Comparison of ENCODE assay signal across 36 cellular contexts in the genomic region with DNA sequence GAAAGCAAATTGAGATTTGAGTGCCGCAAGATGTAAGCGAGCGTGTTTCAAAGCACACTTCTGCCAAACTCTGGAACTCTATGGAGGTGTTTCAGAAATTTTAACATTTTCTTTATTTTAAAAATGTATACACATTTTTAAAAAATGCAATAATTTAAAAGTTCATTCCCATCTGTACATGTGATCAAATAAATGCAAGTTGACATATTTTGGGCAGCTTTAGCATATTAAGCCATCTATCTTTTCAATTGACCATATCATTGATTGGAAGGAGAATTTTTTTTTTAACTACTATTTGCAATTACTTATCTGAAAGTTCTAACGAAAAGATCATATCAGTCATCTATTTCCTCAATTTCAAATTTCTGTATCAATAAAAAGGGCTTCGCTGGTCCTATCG.
"Had no signal": no experiment of that assay in that cellular context is flagged by ENCODE, and none has a peak within 500 bp of the region (broad histone marks: within the 10 kb centered on the region; RNA-seq: fewer than 3 reads in every experiment).

No MANE protein-coding gene starts in this region.

- H3K4me1 ChIP-seq: adrenal gland had no signal

- H3K27me3 Mint-ChIP-seq: activated B cell treated with CpG ODN at 0.5 μM for 24 hours; activated CD4-positive, alpha-beta memory T cell treated with anti-CD3 and anti-CD28 coated beads for 36 hours; activated CD8-positive, alpha-beta T cell treated with anti-CD3 and anti-CD28 coated beads for 36 hours had no signal

- H3K27ac Mint-ChIP-seq: activated B cell treated with CpG ODN at 0.5 μM for 24 hours; activated CD4-positive, alpha-beta memory T cell treated with anti-CD3 and anti-CD28 coated beads for 36 hours; activated CD4-positive, alpha-beta T cell treated with anti-CD3 and anti-CD28 coated beads, Interleukin-2, amount 10 ng/mL, durations not matched to agents 24 days and 14 days; activated CD8-positive, alpha-beta T cell treated with anti-CD3 and anti-CD28 coated beads for 36 hours; activated naive CD4-positive, alpha-beta T cell treated with anti-CD3 and anti-CD28 coated beads for 36 hours; activated naive CD4-positive, alpha-beta T cell treated with anti-CD3 and anti-CD28 coated beads, Interleukin-2, amount 50 U/mL, for 72 hours; activated naive CD8-positive, alpha-beta T cell treated with anti-CD3 and anti-CD28 coated beads for 36 hours; activated T-cell treated with anti-CD3 and anti-CD28 coated beads, Interleukin-2, amount 50 U/mL, for 72 hours; activated T-helper 1 cell treated with anti-CD3 and anti-CD28 coated beads, Interleukin-12 subunit alpha, Interleukin-12 subunit beta, Interleukin-2, Interleukin-4 antibody, amounts not matched to agents 30 ng/mL and 10 ng/mL and 1 ng/mL, durations not matched to agents 14 hours and 24 hours and 36 hours; activated T-helper 17 cell treated with anti-CD3 and anti-CD28 coated beads, Interleukin-2, amount 50 U/mL, for 72 hours; T-helper 1 cell treated with Interleukin-12 subunit alpha and Interleukin-12 subunit beta and Interleukin-4 antibody, amounts not matched to agents 30 μg/mL and 1 μg/mL, for 36 hours; T-helper 2 cell treated with Interferon-gamma antibody and Interleukin-4, amounts not matched to agents 5 μg/mL and 100 μg/mL, for 36 hours had no signal

- ATAC-seq: activated CD8-positive, alpha-beta T cell treated with anti-CD3 and anti-CD28 coated beads for 36 hours; activated naive CD4-positive, alpha-beta T cell treated with anti-CD3 and anti-CD28 coated beads, Interleukin-2, amount 50 U/mL, for 72 hours; activated T-cell treated with anti-CD3 and anti-CD28 coated beads, Interleukin-2, amount 50 U/mL, for 4 hours; activated T-cell treated with anti-CD3 and anti-CD28 coated beads, Interleukin-2, amount 50 U/mL, for 72 hours; activated T-helper 17 cell treated with anti-CD3 and anti-CD28 coated beads, Interleukin-2, amount 50 U/mL, for 72 hours had no signal

- H3K4me3 ChIP-seq: adrenal gland, cardiac muscle cell had no signal

- H3K9me3 ChIP-seq: adrenal gland, ascending aorta had no signal

- DNase-seq: activated B cell treated with CpG ODN at 0.5 μM for 24 hours; activated CD4-positive, alpha-beta memory T cell treated with anti-CD3 and anti-CD28 coated beads for 36 hours; activated CD4-positive, alpha-beta T cell treated with anti-CD3 and anti-CD28 coated beads for 4 hours; activated CD4-positive, alpha-beta T cell treated with anti-CD3 and anti-CD28 coated beads, Interleukin-2, amount 10 ng/mL, durations not matched to agents 24 days and 14 days; activated CD4-positive, alpha-beta T cell treated with anti-CD3 and anti-CD28 coated beads, Interleukin-2, amount 50 U/mL, for 1 hour; activated CD4-positive, alpha-beta T cell treated with anti-CD3 and anti-CD28 coated beads, Interleukin-2, amount 50 U/mL, for 4 hours; activated CD4-positive, CD25-positive, alpha-beta regulatory T cell treated with anti-CD3 and anti-CD28 coated beads, Interleukin-2, amount 50 U/mL, for 72 hours; activated CD8-positive, alpha-beta memory T cell treated with anti-CD3 and anti-CD28 coated beads, Interleukin-2, amount 50 U/mL, for 4 hours; activated CD8-positive, alpha-beta T cell treated with anti-CD3 and anti-CD28 coated beads for 36 hours; activated effector memory CD4-positive, alpha-beta T cell treated with anti-CD3 and anti-CD28 coated beads, Interleukin-2, amount 50 U/mL, for 16 hours; activated gamma-delta T cell treated with Interleukin-2 at 50 U/mL for 16 hours; activated naive CD4-positive, alpha-beta T cell; activated naive CD4-positive, alpha-beta T cell treated with anti-CD3 and anti-CD28 coated beads for 36 hours; activated naive CD4-positive, alpha-beta T cell treated with anti-CD3 and anti-CD28 coated beads, Interleukin-2, amount 50 U/mL, for 16 hours; activated naive CD8-positive, alpha-beta T cell treated with anti-CD3 and anti-CD28 coated beads for 36 hours; activated T-cell treated with anti-CD3 and anti-CD28 coated beads for 4 hours; activated T-cell treated with anti-CD3 and anti-CD28 coated beads, Interleukin-2, amount 50 U/mL, for 1 hour; activated T-cell treated with anti-CD3 and anti-CD28 coated beads, Interleukin-2, amount 50 U/mL, for 4 hours; activated T-cell treated with anti-CD3 and anti-CD28 coated beads, Interleukin-2, amount 50 U/mL, for 72 hours; adrenal gland; amniotic stem cell; caudate nucleus; T-helper 1 cell; T-helper 2 cell; T-helper 9 cell had no signal

- H3K4me3 Mint-ChIP-seq: activated B cell treated with CpG ODN at 0.5 μM for 24 hours; activated CD4-positive, alpha-beta memory T cell treated with anti-CD3 and anti-CD28 coated beads for 36 hours; activated CD4-positive, alpha-beta T cell treated with anti-CD3 and anti-CD28 coated beads, Interleukin-2, amount 10 ng/mL, durations not matched to agents 24 days and 14 days; activated CD8-positive, alpha-beta T cell treated with anti-CD3 and anti-CD28 coated beads for 36 hours; activated naive CD4-positive, alpha-beta T cell treated with anti-CD3 and anti-CD28 coated beads for 36 hours; activated naive CD8-positive, alpha-beta T cell treated with anti-CD3 and anti-CD28 coated beads for 36 hours; activated T-cell treated with anti-CD3 and anti-CD28 coated beads, Interleukin-2, amount 50 U/mL, for 4 hours; activated T-cell treated with anti-CD3 and anti-CD28 coated beads, Interleukin-2, amount 50 U/mL, for 72 hours; activated T-helper 1 cell treated with anti-CD3 and anti-CD28 coated beads, Interleukin-12 subunit alpha, Interleukin-12 subunit beta, Interleukin-2, Interleukin-4 antibody, amounts not matched to agents 30 ng/mL and 10 ng/mL and 1 ng/mL, durations not matched to agents 14 hours and 24 hours and 36 hours; activated T-helper 17 cell treated with anti-CD3 and anti-CD28 coated beads, Interleukin-2, amount 50 U/mL, for 72 hours; brain; central memory CD8-positive, alpha-beta T cell; T-helper 1 cell treated with Interleukin-12 subunit alpha and Interleukin-12 subunit beta and Interleukin-4 antibody, amounts not matched to agents 30 μg/mL and 1 μg/mL, for 36 hours; T-helper 2 cell treated with Interferon-gamma antibody and Interleukin-4, amounts not matched to agents 5 μg/mL and 100 μg/mL, for 36 hours had no signal

- H3K36me3 ChIP-seq: adrenal gland, ascending aorta, cardiac muscle cell had no signal

- H3K36me3 Mint-ChIP-seq: activated CD4-positive, alpha-beta memory T cell treated with anti-CD3 and anti-CD28 coated beads for 36 hours; activated naive CD4-positive, alpha-beta T cell treated with anti-CD3 and anti-CD28 coated beads, Interleukin-2, amount 50 U/mL, for 72 hours; activated naive CD8-positive, alpha-beta T cell treated with anti-CD3 and anti-CD28 coated beads for 36 hours had no signal

- H3K27ac ChIP-seq: adrenal gland, cardiac muscle cell had no signal

- H3K4me1 Mint-ChIP-seq: activated B cell treated with CpG ODN at 0.5 μM for 24 hours; activated CD4-positive, alpha-beta T cell treated with anti-CD3 and anti-CD28 coated beads, Interleukin-2, amount 10 ng/mL, durations not matched to agents 24 days and 14 days; activated naive CD8-positive, alpha-beta T cell treated with anti-CD3 and anti-CD28 coated beads for 36 hours; activated T-helper 17 cell treated with anti-CD3 and anti-CD28 coated beads, Interleukin-2, amount 50 U/mL, for 72 hours; central memory CD8-positive, alpha-beta T cell had no signal

- H3K9me3 Mint-ChIP-seq: activated B cell treated with CpG ODN at 0.5 μM for 24 hours; activated CD4-positive, alpha-beta memory T cell treated with anti-CD3 and anti-CD28 coated beads for 36 hours; activated CD4-positive, alpha-beta T cell treated with anti-CD3 and anti-CD28 coated beads, Interleukin-2, amount 10 ng/mL, durations not matched to agents 24 days and 14 days; activated CD8-positive, alpha-beta T cell treated with anti-CD3 and anti-CD28 coated beads for 36 hours; activated naive CD4-positive, alpha-beta T cell treated with anti-CD3 and anti-CD28 coated beads for 36 hours; activated naive CD4-positive, alpha-beta T cell treated with anti-CD3 and anti-CD28 coated beads, Interleukin-2, amount 50 U/mL, for 72 hours; activated naive CD8-positive, alpha-beta T cell treated with anti-CD3 and anti-CD28 coated beads for 36 hours; activated T-cell treated with anti-CD3 and anti-CD28 coated beads, Interleukin-2, amount 50 U/mL, for 4 hours; activated T-cell treated with anti-CD3 and anti-CD28 coated beads, Interleukin-2, amount 50 U/mL, for 72 hours; activated T-helper 1 cell treated with anti-CD3 and anti-CD28 coated beads, Interleukin-12 subunit alpha, Interleukin-12 subunit beta, Interleukin-2, Interleukin-4 antibody, amounts not matched to agents 30 ng/mL and 10 ng/mL and 1 ng/mL, durations not matched to agents 14 hours and 24 hours and 36 hours; activated T-helper 17 cell treated with anti-CD3 and anti-CD28 coated beads, Interleukin-2, amount 50 U/mL, for 72 hours; brain; central memory CD8-positive, alpha-beta T cell; T-helper 1 cell treated with Interleukin-12 subunit alpha and Interleukin-12 subunit beta and Interleukin-4 antibody, amounts not matched to agents 30 μg/mL and 1 μg/mL, for 36 hours; T-helper 2 cell treated with Interferon-gamma antibody and Interleukin-4, amounts not matched to agents 5 μg/mL and 100 μg/mL, for 36 hours had no signal

- FAIRE-seq: bronchial epithelial cell, TTC549 had no signal

- H3K27me3 ChIP-seq: adrenal gland, ascending aorta had no signal
